Comparison of ENCODE assay signal across 21 cellular contexts in genomic region chr4:52577285-52577968, GRCh38.
A peak's percentile ranks its signal among the peaks of the same experiment; 100 is the strongest.
DNase-seq lines count a peak whose midpoint lies in the region; ATAC-seq and TF ChIP-seq lines count a peak whose summit lies in the region.
"Had no signal": no experiment of that assay in that cellular context is flagged by ENCODE, and none has a peak within 500 bp of the region (broad histone marks: within the 10 kb centered on the region; RNA-seq: fewer than 3 reads in every experiment).

No MANE protein-coding gene starts in this region.

- H2BK12ac ChIP-seq in mesenchymal stem cell (ENCODE audit: low read length in 2 of 2), result peak overlapping the region in 1 of 2 experiments; percentile 11

- H3K23ac ChIP-seq in mesenchymal stem cell (ENCODE audit: low read length in 2 of 2), result no peak overlapping the region

- TF ChIP-seq CTCF in epithelial cell of esophagus (IDR thresholded peaks at IDR 0.05; ENCODE audit: insufficient read depth, low read depth, low read length, missing control alignments), result no peak

- no peak overlapping the region for H3K27ac ChIP-seq in mesenchymal stem cell (ENCODE audit: low read length, poor library complexity, severe bottlenecking)
- H3K27ac ChIP-seq: esophagus squamous epithelium, HL-60, left ventricle myocardium inferior, ovary had no signal

- DNase-seq in ELR (ENCODE audit: low read depth) (peak; percentile 41), NCI-H446 treated with DMSO at 0.1 percent for 48 hours (lab: John Stamatoyannopoulos, UW) (peak; percentile 22), epithelial cell of esophagus (ENCODE audit: low read depth) (peak; percentile 80), mesenchymal stem cell (peak; percentile 75), NCI-H774 (lab: John Stamatoyannopoulos, UW) (no peak)
- DNase-seq in stimulated activated naive CD8-positive, alpha-beta T cell treated with anti-CD3 and anti-CD28 coated beads, Interleukin-15, amount 100 ng/mL, for 72 hours, result no peak
- DNase-seq: activated gamma-delta T cell treated with Interleukin-2 at 50 U/mL for 16 hours, aorta, C1 segment of cervical spinal cord, DMS79, esophagus squamous epithelium, Kasumi-1, left ventricle myocardium inferior, NCI-H1436, NCI-H2227 treated with DMSO at 0.1 percent for 48 hours, ovary, SIG-M5 had no signal

- H3K27ac Mint-ChIP-seq in stimulated activated naive CD8-positive, alpha-beta T cell treated with anti-CD3 and anti-CD28 coated beads, Interleukin-15, amount 100 ng/mL, for 72 hours, result no peak overlapping the region

- no peak overlapping the region for H3K4me2 ChIP-seq in mesenchymal stem cell (ENCODE audit: low read length, poor library complexity, severe bottlenecking)

- H3K4me3 Mint-ChIP-seq in stimulated activated naive CD8-positive, alpha-beta T cell treated with anti-CD3 and anti-CD28 coated beads, Interleukin-15, amount 100 ng/mL, for 72 hours, result no peak overlapping the region

- H2AFZ ChIP-seq in mesenchymal stem cell (ENCODE audit: low read depth, low read length), result no peak overlapping the region

- H4K91ac ChIP-seq in mesenchymal stem cell (ENCODE audit: low read length), result peak overlapping the region; percentile 23

- peaks cover 7% of the 10 kb centered on the region for H3K4me1 ChIP-seq in mesenchymal stem cell (ENCODE audit: control insufficient read depth, insufficient read depth, low read depth, low read length)
- H3K4me1 ChIP-seq: esophagus squamous epithelium had no signal

- no peak overlapping the region for H3K18ac ChIP-seq in mesenchymal stem cell (ENCODE audit: low read depth in 1 of 2, low read length in 2 of 2)

- H3K27me3 Mint-ChIP-seq in stimulated activated naive CD8-positive, alpha-beta T cell treated with anti-CD3 and anti-CD28 coated beads, Interleukin-15, amount 100 ng/mL, for 72 hours, result peaks cover 13% of the 10 kb centered on the region

- H3K4me1 Mint-ChIP-seq in stimulated activated naive CD8-positive, alpha-beta T cell treated with anti-CD3 and anti-CD28 coated beads, Interleukin-15, amount 100 ng/mL, for 72 hours, result no peaks in the 10 kb centered on the region

- no peaks in the 10 kb centered on the region for H3K27me3 ChIP-seq in mesenchymal stem cell (ENCODE audit: control insufficient read depth in 1 of 2, insufficient read depth in 1 of 2, low read length in 2 of 2)
- H3K27me3 ChIP-seq: esophagus squamous epithelium, ovary had no signal

- no peak overlapping the region for H3K9ac ChIP-seq in mesenchymal stem cell (ENCODE audit: low read length)

- no peaks in the 10 kb centered on the region for H3K9me3 ChIP-seq in mesenchymal stem cell (ENCODE audit: control insufficient read depth, low read length)
- H3K9me3 ChIP-seq: esophagus squamous epithelium, left ventricle myocardium inferior, ovary had no signal

- no peak overlapping the region for H2BK5ac ChIP-seq in mesenchymal stem cell (ENCODE audit: low read depth, low read length, poor library complexity, severe bottlenecking)

- no peak for ATAC-seq in stimulated activated naive CD8-positive, alpha-beta T cell treated with anti-CD3 and anti-CD28 coated beads, Interleukin-15, amount 100 ng/mL, for 72 hours
- no peak for ATAC-seq in GM21390 (IDR thresholded peaks at IDR 0.05; ENCODE audit: unreplicated experiment)
- ATAC-seq in HG02884 (IDR thresholded peaks at IDR 0.05; ENCODE audit: unreplicated experiment), result no peak
- ATAC-seq: activated CD4-positive, CD25-positive, alpha-beta regulatory T cell treated with anti-CD3 and anti-CD28 coated beads, Interleukin-2, amount 50 U/mL, for 24 hours had no signal

- H2AK5ac ChIP-seq in mesenchymal stem cell (ENCODE audit: low read length, severe bottlenecking), result no peak overlapping the region

- H3K4me3 ChIP-seq in epithelial cell of esophagus (ENCODE audit: low read length), result no peak overlapping the region
- H3K4me3 ChIP-seq in mesenchymal stem cell (ENCODE audit: insufficient read depth in 1 of 2, low read depth in 1 of 2, low read length in 2 of 2), result no peak overlapping the region
- H3K4me3 ChIP-seq: esophagus squamous epithelium, left ventricle myocardium inferior, ovary had no signal

- H2BK120ac ChIP-seq in mesenchymal stem cell (ENCODE audit: low read depth, low read length), result no peak overlapping the region

- H3K9me3 Mint-ChIP-seq in stimulated activated naive CD8-positive, alpha-beta T cell treated with anti-CD3 and anti-CD28 coated beads, Interleukin-15, amount 100 ng/mL, for 72 hours, result no peaks in the 10 kb centered on the region

- peak overlapping the region; percentile 80 for H2BK15ac ChIP-seq in mesenchymal stem cell (ENCODE audit: low read depth, poor library complexity, severe bottlenecking)

- peak overlapping the region in 1 of 2 experiments; percentile 73 for H3K4ac ChIP-seq in mesenchymal stem cell (ENCODE audit: low read depth in 1 of 2, low read length in 2 of 2)

- H3K79me1 ChIP-seq in mesenchymal stem cell (replicated peaks; ENCODE audit: low read length, poor library complexity, severe bottlenecking), result no peaks in the 10 kb centered on the region

- no peaks in the 10 kb centered on the region for H3K36me3 ChIP-seq in mesenchymal stem cell (ENCODE audit: control insufficient read depth in 1 of 2, insufficient read depth in 2 of 2, low read depth in 1 of 2, low read length in 2 of 2)
- H3K36me3 ChIP-seq: esophagus squamous epithelium, left ventricle myocardium inferior, ovary had no signal

- H4K8ac ChIP-seq in mesenchymal stem cell (ENCODE audit: low read length), result no peak overlapping the region

- 71% methylated on average over 4 of the region's 4 CpGs for WGBS in mesenchymal stem cell

- H3K14ac ChIP-seq in mesenchymal stem cell (ENCODE audit: low read length in 2 of 2), result no peak overlapping the region

Comparison
In these comparisons a context has a peak if more than half of its experiments do, and no peak if none do; other contexts are left out.
1. DNase-seq: peak in ELR (single experiment), NCI-H446 treated with DMSO at 0.1 percent for 48 hours (single experiment), epithelial cell of esophagus (single experiment) and mesenchymal stem cell (single experiment); none in NCI-H774 (single experiment) and stimulated activated naive CD8-positive, alpha-beta T cell treated with anti-CD3 and anti-CD28 coated beads, Interleukin-15, amount 100 ng/mL, for 72 hours (0 of 2).